Comparison of ENCODE assay signal across 17 cellular contexts in genomic region chr18:50091495-50092249, GRCh38.
A peak's percentile ranks its signal among the peaks of the same experiment; 100 is the strongest.
DNase-seq lines count a peak whose midpoint lies in the region; TF ChIP-seq lines count a peak whose summit lies in the region.
"Had no signal": no experiment of that assay in that cellular context is flagged by ENCODE, and none has a peak within 500 bp of the region (broad histone marks: within the 10 kb centered on the region; RNA-seq: fewer than 3 reads in every experiment).

No MANE protein-coding gene starts in this region.

- H3K36me3 ChIP-seq in OCI-LY3 (replicated peaks; ENCODE audit: low read depth, low read length), result no peaks in the 10 kb centered on the region
- no peaks in the 10 kb centered on the region for H3K36me3 ChIP-seq in iPS-20b (ENCODE audit: insufficient read depth, low read depth, low read length)
- H3K36me3 ChIP-seq: BE2C, thyroid gland had no signal

- H3K27ac ChIP-seq in OCI-LY3 (ENCODE audit: low read length), result no peak overlapping the region
- H3K27ac ChIP-seq in iPS-20b (ENCODE audit: low read length), result no peak overlapping the region
- H3K27ac ChIP-seq: thyroid gland had no signal

- H3K9ac ChIP-seq in OCI-LY3 (ENCODE audit: low read length) (no peak overlapping the region), iPS-20b (ENCODE audit: low read depth, low read length) (peak overlapping the region; percentile 49; the same call in 1 of the 2 replicates)

- DNase-seq in HT1080 (ENCODE audit: low read depth), result peak; percentile 43
- DNase-seq in superior temporal gyrus (ENCODE audit: extremely low spot score), result peak; percentile 65
- DNase-seq in HPDE6-E6E7 (ENCODE audit: extremely low spot score), result no peak
- no peak for DNase-seq in amniotic stem cell (lab: John Stamatoyannopoulos, UW)
- DNase-seq in activated CD8-positive, alpha-beta memory T cell treated with anti-CD3 and anti-CD28 coated beads for 24 hours, result no peak
- DNase-seq: activated CD4-positive, alpha-beta T cell treated with anti-CD3 and anti-CD28 coated beads for 4 hours; activated naive CD4-positive, alpha-beta T cell treated with Interleukin-2 at 50 U/mL for 16 hours; BE2C; Kasumi-1; mesendoderm; NCI-H1436; NCI-H524; stimulated activated CD4-positive, alpha-beta T cell treated with anti-CD3 and anti-CD28 coated beads, Interleukin-4, amount 100 ng/mL, for 4 hours; T1000; thyroid gland had no signal

- H3K27me3 ChIP-seq in OCI-LY3 (ENCODE audit: low read depth, low read length) (0 out of 2 replicates have a peak, but pooled peaks cover 3% of the 10 kb centered on the region), iPS-20b (ENCODE audit: insufficient read depth, low read length) (no peaks in the 10 kb centered on the region)
- H3K27me3 ChIP-seq: BE2C, thyroid gland had no signal

- H3K79me2 ChIP-seq in OCI-LY3 (ENCODE audit: low read length), result no peaks in the 10 kb centered on the region

- H3K4me1 ChIP-seq in OCI-LY3 (ENCODE audit: low read length) (peaks cover 43% of the 10 kb centered on the region), iPS-20b (ENCODE audit: insufficient read depth, low read length) (peaks cover 39% of the 10 kb centered on the region)
- H3K4me1 ChIP-seq: BE2C had no signal

- H3K4me2 ChIP-seq in OCI-LY3 (ENCODE audit: low read length), result 0 out of 2 replicates have a peak overlapping the region, but pooled peaks have one; percentile 5

- no peak overlapping the region for H2AFZ ChIP-seq in OCI-LY3 (ENCODE audit: low read depth, low read length)

- H3K9me3 ChIP-seq in OCI-LY3 (ENCODE audit: insufficient read depth, low read length), result no peaks in the 10 kb centered on the region
- no peaks in the 10 kb centered on the region for H3K9me3 ChIP-seq in iPS-20b (ENCODE audit: insufficient read depth, low read depth, low read length)
- H3K9me3 ChIP-seq: BE2C, thyroid gland had no signal

- H3K4me3 ChIP-seq in OCI-LY3 (ENCODE audit: low read length), result no peak overlapping the region
- peak overlapping the region; percentile 41 for H3K4me3 ChIP-seq in iPS-20b (ENCODE audit: low read length)
- H3K4me3 ChIP-seq: thyroid gland had no signal

- H4K20me1 ChIP-seq in OCI-LY3 (ENCODE audit: insufficient read depth, low read length), result no peaks in the 10 kb centered on the region

- TF ChIP-seq CTCF in OCI-LY3 (IDR thresholded peaks at IDR 0.05; ENCODE audit: low read depth, low read length), result no peak

Comparison
In these comparisons a context has a peak if more than half of its experiments do, and no peak if none do; other contexts are left out.
1. DNase-seq: peak in HT1080 (single experiment) and superior temporal gyrus (single experiment); none in HPDE6-E6E7 (single experiment), amniotic stem cell (single experiment) and activated CD8-positive, alpha-beta memory T cell treated with anti-CD3 and anti-CD28 coated beads for 24 hours (single experiment).